Comparison of ENCODE assay signal across 8 cellular contexts in the genomic region with DNA sequence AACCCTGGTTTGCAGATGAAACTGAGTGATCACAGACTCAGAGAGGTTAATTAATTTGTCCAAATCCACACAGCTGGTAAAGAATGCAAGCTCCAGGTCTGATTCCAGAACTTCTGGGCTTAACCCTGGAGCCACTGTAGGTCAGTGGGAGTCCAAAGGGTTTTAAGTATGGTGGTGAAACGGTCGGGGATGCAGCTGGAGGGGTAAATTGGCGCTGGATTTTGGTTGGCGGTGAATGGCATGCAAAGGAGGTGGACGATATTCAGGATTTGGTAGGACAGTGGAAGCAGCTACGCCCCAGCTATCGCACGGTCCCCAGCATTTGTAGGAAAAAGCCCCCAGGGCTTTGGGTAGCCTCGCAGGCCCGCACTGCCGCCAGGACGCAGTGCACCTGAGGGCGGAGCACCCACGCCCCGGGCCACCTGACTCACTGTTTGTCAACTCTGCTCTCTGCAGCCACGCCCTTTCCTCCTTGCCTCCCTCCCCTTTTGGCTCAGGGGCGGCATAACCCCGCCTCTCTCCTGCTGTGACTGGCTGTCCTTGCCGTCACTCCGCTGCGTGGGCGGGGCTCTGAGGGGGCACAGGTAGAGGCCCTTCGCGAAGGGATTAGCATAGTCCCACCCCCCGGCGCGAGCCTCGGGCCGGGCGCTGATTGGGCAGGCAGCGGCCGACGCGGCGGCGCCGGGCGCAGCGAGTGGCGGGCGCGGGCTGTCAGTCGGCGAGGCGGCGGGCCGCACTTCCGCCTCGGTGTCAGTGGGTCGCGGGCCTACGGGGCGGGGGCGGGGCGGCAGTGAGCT. TPM values are rescaled to one million over a fixed set of nuclear protein-coding genes. Genes with fewer than 3 reads are reported as not detected.
DNase-seq lines count a peak whose midpoint lies in the region; ATAC-seq and TF ChIP-seq lines count a peak whose summit lies in the region.

Gene OSBPL2, plus strand, starts transcription at position 750 of the 797 bp plus-strand sequence. CDS start 17,664 bp downstream, outside the sequence.

- H3K9ac ChIP-seq in mammary epithelial cell (ENCODE audit: insufficient read depth, low read length) (peak within 1 kb of the TSS; percentile 24), iPS-20b (ENCODE audit: low read depth, low read length) (peak within 1 kb of the TSS; percentile 76), smooth muscle cell (ENCODE audit: low read depth) (peak within 1 kb of the TSS; percentile 97)

- ATAC-seq in GM18873 (IDR thresholded peaks at IDR 0.05; ENCODE audit: low FRiP score, unreplicated experiment) (peak; percentile 96), HG03139 (IDR thresholded peaks at IDR 0.05; ENCODE audit: unreplicated experiment) (peak; percentile 97)

- peaks cover 24% of the 10 kb centered on the region for H3K79me2 ChIP-seq in ACC112 (ENCODE audit: control insufficient read depth, insufficient read depth, low read length, unreplicated experiment)
- H3K79me2 ChIP-seq in mammary epithelial cell (ENCODE audit: insufficient read depth, low read length) = peaks cover 44% of the 10 kb centered on the region
- H3K79me2 ChIP-seq in smooth muscle cell (ENCODE audit: low read depth) = peaks cover 44% of the 10 kb centered on the region

- H3K4me3 ChIP-seq in ACC112 (ENCODE audit: low read depth, low read length) (peak within 1 kb of the TSS; percentile 87), WERI-Rb-1 (ENCODE audit: low read depth, low read length) (peak within 1 kb of the TSS; percentile 52), mammary epithelial cell (replicated peaks in 1 of 3; ENCODE audit: insufficient read depth in 1 of 3, low read depth in 2 of 3, low read length in 3 of 3) (peak within 1 kb of the TSS; percentile 67 to 86 (median 78)), iPS-20b (ENCODE audit: low read length) (peak within 1 kb of the TSS; percentile 85), smooth muscle cell (peak within 1 kb of the TSS; percentile 64)

- no peaks in the 10 kb centered on the region for H3K36me3 ChIP-seq in ACC112 (ENCODE audit: insufficient read depth, low read length)
- H3K36me3 ChIP-seq in WERI-Rb-1 = peaks cover 4% of the 10 kb centered on the region; the same call in 1 of the 2 replicates
- no peaks in the 10 kb centered on the region for H3K36me3 ChIP-seq in mammary epithelial cell (ENCODE audit: insufficient read depth, low read length)
- no peaks in the 10 kb centered on the region for H3K36me3 ChIP-seq in iPS-20b (ENCODE audit: insufficient read depth, low read depth, low read length)
- H3K36me3 ChIP-seq in smooth muscle cell (ENCODE audit: low read depth) = no peaks in the 10 kb centered on the region

- no peaks in the 10 kb centered on the region for H3F3A ChIP-seq in smooth muscle cell (ENCODE audit: low read depth)

- H3K27me3 ChIP-seq in ACC112 (ENCODE audit: insufficient read depth, low read length) (no peaks in the 10 kb centered on the region), WERI-Rb-1 (ENCODE audit: insufficient read depth, low read depth, severe bottlenecking) (no peaks in the 10 kb centered on the region), mammary epithelial cell (ENCODE audit: insufficient read depth, low read length) (no peaks in the 10 kb centered on the region), iPS-20b (ENCODE audit: insufficient read depth, low read length) (no peaks in the 10 kb centered on the region), smooth muscle cell (ENCODE audit: low read depth) (no peaks in the 10 kb centered on the region)

- H3K27ac ChIP-seq in ACC112 (ENCODE audit: low read depth, low read length) (no peak within 1 kb of the TSS), WERI-Rb-1 (peak within 1 kb of the TSS; percentile 62), mammary epithelial cell (ENCODE audit: insufficient read depth, low read depth, low read length) (peak within 1 kb of the TSS; percentile 63), iPS-20b (ENCODE audit: low read length) (no peak within 1 kb of the TSS), smooth muscle cell (ENCODE audit: low read depth) (peak within 1 kb of the TSS; percentile 70)

- H3K4me1 ChIP-seq in ACC112 (ENCODE audit: control insufficient read depth, insufficient read depth, low read length, unreplicated experiment) (peaks cover 4% of the 10 kb centered on the region), mammary epithelial cell (ENCODE audit: insufficient read depth, low read length) (peaks cover 28% of the 10 kb centered on the region), iPS-20b (ENCODE audit: insufficient read depth, low read length) (peaks cover 3% of the 10 kb centered on the region; the same call in 1 of the 2 replicates), smooth muscle cell (ENCODE audit: low read depth) (peaks cover 14% of the 10 kb centered on the region)

- BruUV-seq in mammary epithelial cell (replicated peaks; lab: Mats Ljungman, UMichigan) = no TSS peak

- H4K20me1 ChIP-seq in mammary epithelial cell (ENCODE audit: insufficient read depth, low read length) (no peaks in the 10 kb centered on the region), smooth muscle cell (ENCODE audit: low read depth) (peaks cover 40% of the 10 kb centered on the region)

- peak within 1 kb of the TSS; percentile 34 for H2AFZ ChIP-seq in ACC112 (ENCODE audit: low read length, unreplicated experiment)
- H2AFZ ChIP-seq in mammary epithelial cell (ENCODE audit: low read depth, low read length) = peak within 1 kb of the TSS; percentile 20
- H2AFZ ChIP-seq in smooth muscle cell (ENCODE audit: low read depth) = peak within 1 kb of the TSS; percentile 78

- CTCF ChIA-PET in mammary epithelial cell (lab: Charles Lee; ENCODE audit: low non-redundant PET) = no interaction called here

- 4% methylated on average over 8 of the region's 55 CpGs for WGBS in mammary epithelial cell (ENCODE audit: low coverage, missing lambda C conversion rate)
- 6% methylated on average over 28 of the region's 55 CpGs for WGBS in smooth muscle cell (ENCODE audit: low lambda C conversion rate)

- H3K4me2 ChIP-seq in mammary epithelial cell (ENCODE audit: insufficient read depth, low read depth, low read length) (peak within 1 kb of the TSS; percentile 93), smooth muscle cell (peak within 1 kb of the TSS; percentile 94)

- DNase-seq in NCI-H2227 (lab: John Stamatoyannopoulos, UW; ENCODE audit: unreplicated experiment) (peak; percentile 99), WERI-Rb-1 (peak; percentile 99), mammary epithelial cell (peak; percentile 99), smooth muscle cell (lab: John Stamatoyannopoulos, UW; ENCODE audit: unreplicated experiment) (peak; percentile 97)

- dilution Hi-C loops in mammary epithelial cell (cut with HindIII; ENCODE audit: low sequenced_read_pairs) = no loop called here

- intact Hi-C loops in mammary epithelial cell (cut with micrococcal nuclease) = loop anchor here (2.0 to 5.0 kb wide), 2 partner anchors 55 to 81 kb away; partner anchors contain the start of gene MTG2

- H3K9me3 ChIP-seq in WERI-Rb-1 (ENCODE audit: severe bottlenecking) (peaks cover 3% of the 10 kb centered on the region), mammary epithelial cell (replicated peaks; ENCODE audit: insufficient read depth, low read length) (no peaks in the 10 kb centered on the region), iPS-20b (ENCODE audit: insufficient read depth, low read depth, low read length) (no peaks in the 10 kb centered on the region), smooth muscle cell (replicated peaks; ENCODE audit: low read depth) (no peaks in the 10 kb centered on the region)

- TF ChIP-seq CTCF in WERI-Rb-1 (IDR thresholded peaks at IDR 0.05; ENCODE audit: low read depth, low read length) (no peak), mammary epithelial cell (conservative IDR thresholded peaks at IDR 0.05 in 1 of 2, IDR thresholded peaks at IDR 0.05 in 1 of 2; ENCODE audit: extremely low read depth in 1 of 2, insufficient read depth in 1 of 2, low read depth in 1 of 2, low read length in 2 of 2) (no peak), smooth muscle cell (IDR thresholded peaks at IDR 0.05; ENCODE audit: borderline replicate concordance, insufficient read depth, poor library complexity, severe bottlenecking) (no peak)

- in situ Hi-C loops in mammary epithelial cell (cut with MboI; ENCODE audit: low sequenced_read_pairs in 2 of 2) = no loop called here

RNA-seq across cellular contexts. Expression of gene OSBPL2, which starts in this region (rescaled TPM):
- total RNA-seq in mammary epithelial cell (10 to 100 TPM; 39.7 to 52.4 TPM), smooth muscle cell (33.8 and 34.3 TPM in 2 replicates)
- polyA plus RNA-seq in mammary epithelial cell (12.0 TPM), smooth muscle cell (32.0 and 37.0 TPM in 2 replicates)
- polyA minus RNA-seq in mammary epithelial cell = 20.1 TPM

Comparison
In these comparisons a context has a peak if more than half of its experiments do, and no peak if none do; other contexts are left out.
1. H2AFZ ChIP-seq: peak in every context shown above with its lines; median percentile 78 in smooth muscle cell; 34 in ACC112; 20 in mammary epithelial cell.
2. H3K27ac ChIP-seq: peak in WERI-Rb-1 (single experiment), mammary epithelial cell (single experiment) and smooth muscle cell (single experiment); none in ACC112 (single experiment) and iPS-20b (single experiment).
3. H3K9ac ChIP-seq: peak in every context shown above with its lines; median percentile 97 in smooth muscle cell; 76 in iPS-20b; 24 in mammary epithelial cell.
4. Peak in every context shown above with its lines, with median percentiles within 50 percentile points of each other: H3K4me3 ChIP-seq and DNase-seq.